Comparison of ENCODE assay signal across 17 cellular contexts in the genomic region with DNA sequence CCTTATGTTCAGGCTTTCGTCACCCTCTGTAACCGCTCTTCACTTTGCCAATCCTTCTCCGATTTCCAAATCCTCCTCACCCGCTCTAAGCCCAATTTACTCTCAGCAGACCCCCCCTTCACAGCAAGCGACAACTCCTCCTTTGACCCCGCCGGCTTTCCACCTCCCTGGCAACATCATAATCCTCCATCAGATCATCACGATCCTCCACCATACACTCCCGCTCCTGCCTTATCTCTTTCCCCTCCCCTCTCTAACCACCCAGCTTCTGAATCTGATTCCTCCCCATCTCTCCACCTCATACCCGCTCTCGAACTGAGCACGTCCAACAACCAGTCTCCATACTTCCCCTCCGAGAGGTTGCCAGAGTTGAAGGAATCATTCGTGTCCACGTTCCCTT. TPM values are rescaled to one million over a fixed set of nuclear protein-coding genes. Genes with fewer than 3 reads are reported as not detected.
DNase-seq lines count a peak whose midpoint lies in the region; ATAC-seq, FAIRE-seq and TF ChIP-seq lines count a peak whose summit lies in the region.
"Had no signal": no experiment of that assay in that cellular context is flagged by ENCODE, and none has a peak within 500 bp of the region (broad histone marks: within the 10 kb centered on the region; RNA-seq: fewer than 3 reads in every experiment).

No MANE protein-coding gene starts in this region.

- peaks cover 17% of the 10 kb centered on the region for H3K27me3 Mint-ChIP-seq in nephron progenitor cell (ENCODE audit: low read depth, poor library complexity)
- H3K27me3 Mint-ChIP-seq: CD4-positive, alpha-beta memory T cell had no signal

- H3K36me3 ChIP-seq in left ventricle myocardium inferior (no peaks in the 10 kb centered on the region), K562 (ENCODE audit: control insufficient read depth, insufficient read depth, low read length) (no peaks in the 10 kb centered on the region), Karpas-422 (ENCODE audit: insufficient read depth, low read length) (no peaks in the 10 kb centered on the region)
- H3K36me3 ChIP-seq: BE2C had no signal

- no peak overlapping the region for H3K4me3 Mint-ChIP-seq in nephron progenitor cell

- peaks cover 4% of the 10 kb centered on the region for H3K36me3 Mint-ChIP-seq in nephron progenitor cell (ENCODE audit: low read depth)
- H3K36me3 Mint-ChIP-seq: CD4-positive, alpha-beta memory T cell had no signal

- H3K4me1 ChIP-seq in left ventricle myocardium inferior (peaks cover 21% of the 10 kb centered on the region), K562 (replicated peaks in 1 of 2; ENCODE audit: control insufficient read depth in 2 of 2, insufficient read depth in 2 of 2, low read length in 2 of 2) (peaks cover 10 to 23% of the 10 kb centered on the region in 2 experiments), Karpas-422 (ENCODE audit: low read length) (no peaks in the 10 kb centered on the region)
- H3K4me1 ChIP-seq: BE2C had no signal

- no peak for TF ChIP-seq POLR2A in K562 (conservative IDR thresholded peaks at IDR 0.05)

- H3K9ac ChIP-seq in K562 (ENCODE audit: insufficient read depth in 1 of 2, low read depth in 2 of 2, low read length in 2 of 2) (no peak overlapping the region), Karpas-422 (ENCODE audit: low read length) (no peak overlapping the region)
- H3K9ac ChIP-seq: GM23248 had no signal

- H3K4me1 Mint-ChIP-seq in nephron progenitor cell, result peaks cover 49% of the 10 kb centered on the region

- POLR2A ChIA-PET in K562 (lab: Yijun Ruan, JAX), result interaction anchor here (1.6 kb wide), 1 partner anchor 9 kb away, joined by 8 read pairs; no protein-coding TSS in a partner anchor

- H3K9me3 ChIP-seq in left ventricle myocardium inferior (replicated peaks) (no peaks in the 10 kb centered on the region), K562 (replicated peaks; ENCODE audit: control insufficient read depth, insufficient read depth, low read depth, low read length) (no peaks in the 10 kb centered on the region), Karpas-422 (ENCODE audit: low read length) (no peaks in the 10 kb centered on the region)
- H3K9me3 ChIP-seq: BE2C had no signal

- in situ Hi-C loops in K562 (cut with MboI), result no loop called here

- H2AFZ ChIP-seq in K562 (ENCODE audit: low read depth, low read length), result no peak overlapping the region
- no peak overlapping the region for H2AFZ ChIP-seq in Karpas-422 (ENCODE audit: low read length)
- H2AFZ ChIP-seq: GM23248 had no signal

- no peaks in the 10 kb centered on the region for H3K79me2 ChIP-seq in K562 (ENCODE audit: control insufficient read depth, insufficient read depth, low read length)
- no peaks in the 10 kb centered on the region for H3K79me2 ChIP-seq in Karpas-422 (ENCODE audit: low read length)

- H3K4me2 ChIP-seq in K562 (ENCODE audit: insufficient read depth, low read length) (no peak overlapping the region), Karpas-422 (ENCODE audit: low read depth, low read length, poor library complexity, severe bottlenecking) (no peak overlapping the region)

- H3K27ac ChIP-seq in left ventricle myocardium inferior (replicated peaks) (no peak overlapping the region), K562 (ENCODE audit: extremely low read depth, low read depth, low read length) (no peak overlapping the region), Karpas-422 (ENCODE audit: low read length) (no peak overlapping the region)
- H3K27ac ChIP-seq: C4-2B, GM23248 had no signal

- intact Hi-C loops in Right ventricle myocardium superior (cut with DNase I) (no loop called here), left ventricle myocardium inferior (cut with micrococcal nuclease) (no loop called here), K562 (cut with micrococcal nuclease) (no loop called here)

- H3K27me3 ChIP-seq in left ventricle myocardium inferior (ENCODE audit: low read depth) (no peaks in the 10 kb centered on the region), K562 (ENCODE audit: control insufficient read depth in 2 of 2, insufficient read depth in 2 of 2, low read length in 2 of 2) (no peaks in the 10 kb centered on the region), Karpas-422 (ENCODE audit: low read length) (no peaks in the 10 kb centered on the region)
- H3K27me3 ChIP-seq: BE2C had no signal

- DNase-seq in Right ventricle myocardium superior (peak; percentile 2), left ventricle myocardium inferior (no peak), K562 (ENCODE audit: extremely low read depth in 1 of 4, low spot score in 3 of 4) (no peak), nephron progenitor cell (no peak), T1000 (lab: John Stamatoyannopoulos, UW) (no peak), Karpas-422 (no peak)
- DNase-seq: BE2C; CD4-positive, alpha-beta memory T cell; DMS79; GM23248 had no signal

- FAIRE-seq in K562 (lab: Jason Lieb, UNC), result no peak
- FAIRE-seq: A204.1, GM12878, GM18507, H54 had no signal

- no peak for TF ChIP-seq EP300 in K562 (IDR thresholded peaks at IDR 0.05; ENCODE audit: low read length)

- WGBS in K562 (ENCODE audit: insufficient coverage, low coverage, missing lambda C conversion rate), result 45% methylated on average over 15 of the region's 15 CpGs

- H3K9me1 ChIP-seq in K562 (ENCODE audit: control insufficient read depth, insufficient read depth, low read length), result no peaks in the 10 kb centered on the region

- TF ChIP-seq RAD21 in K562 (CRISPR knock-in tag; conservative IDR thresholded peaks at IDR 0.05 in 1 of 2, IDR thresholded peaks at IDR 0.05 in 1 of 2), result no peak

- TF ChIP-seq CTCF in left ventricle myocardium inferior (IDR thresholded peaks at IDR 0.05; ENCODE audit: borderline replicate concordance), result no peak
- TF ChIP-seq CTCF in K562 (IDR thresholded peaks at IDR 0.05 in 2 of 3, conservative IDR thresholded peaks at IDR 0.05 in 1 of 3; ENCODE audit: insufficient read depth in 2 of 3, low read depth in 1 of 3, low read length in 3 of 3), result no peak
- TF ChIP-seq CTCF in nephron progenitor cell (IDR thresholded peaks at IDR 0.05), result no peak

- H4K20me1 ChIP-seq in K562 (replicated peaks; ENCODE audit: control insufficient read depth, insufficient read depth, low read length) (no peaks in the 10 kb centered on the region), Karpas-422 (ENCODE audit: insufficient read depth, low read depth, low read length) (no peaks in the 10 kb centered on the region)

- no TSS peak for BruUV-seq in K562 (replicated peaks; lab: Mats Ljungman, UMichigan)

- H3K9me3 Mint-ChIP-seq in nephron progenitor cell, result no peaks in the 10 kb centered on the region
- H3K9me3 Mint-ChIP-seq: CD4-positive, alpha-beta memory T cell had no signal

- H3K4me3 ChIP-seq in left ventricle myocardium inferior (no peak overlapping the region), K562 (no peak overlapping the region), Karpas-422 (ENCODE audit: low read length) (no peak overlapping the region)
- H3K4me3 ChIP-seq: GM12878, GM23248 had no signal

- CTCF ChIA-PET in K562 (lab: Yijun Ruan, JAX; ENCODE audit: low intra/inter-chr PET ratio), result no interaction called here

- H3K27ac Mint-ChIP-seq in nephron progenitor cell, result peak overlapping the region; percentile 6

- no peak for ATAC-seq in Right ventricle myocardium superior (ENCODE audit: poor library complexity)
- ATAC-seq in K562, result no peak
- ATAC-seq in HG03521 (IDR thresholded peaks at IDR 0.05; ENCODE audit: unreplicated experiment), result no peak
- ATAC-seq: GM12878, HCT116 had no signal

- H3K9me2 ChIP-seq in Karpas-422 (replicated peaks; ENCODE audit: insufficient read depth, low read length), result no peaks in the 10 kb centered on the region

RNA-seq across cellular contexts. Expression of a gene that starts 7.5 kb away (rescaled TPM):
- total RNA-seq in Right ventricle myocardium superior (10.8 TPM), left ventricle myocardium inferior (10.6 TPM), K562 (2014; rRNA removed) (61.5 and 65.7 TPM in 2 replicates), K562 (2014; rRNA removed; fragmentation: Illumina TruSeq; extraction: Trizol) (0.29 and 0.44 TPM in 2 replicates), K562 (2015; rRNA removed; fragmentation: Illumina TruSeq; extraction: Trizol) (4.6 and 5.9 TPM in 2 replicates), K562 (2021) (27.2 and 27.8 TPM in 2 replicates)
- 1.1 and 4.4 TPM in 2 replicates for total RNA-seq in K562 (2011; cell fraction: chromatin; rRNA removed; ENCODE audit: low replicate concordance)
- total RNA-seq in K562 (2011; cell fraction: nucleolus; rRNA removed), result 19.2 and 19.5 TPM in 2 replicates
- 6.2 and 6.6 TPM in 2 replicates for total RNA-seq in K562 (2011; cell fraction: nucleoplasm; rRNA removed)
- polyA plus RNA-seq in K562 (2011; rRNA removed) (2.4 and 5.3 TPM in 2 replicates), K562 (2014; fragmentation: Illumina TruSeq; extraction: Trizol) (0.68 and 2.1 TPM in 2 replicates), K562 (2014; fragmentation: Nextera tagmentation; extraction: Ambion mirVana) (under 1 TPM; 0.08 to 0.13 TPM), K562 (2014; rRNA removed) (39.1 and 41.3 TPM in 2 replicates)
- polyA plus RNA-seq in K562 (2011; cell fraction: cytosol; rRNA removed), result 12.0 and 70.7 TPM in 2 replicates
- 4.3 and 9.6 TPM in 2 replicates for polyA plus RNA-seq in K562 (2011; cell fraction: nucleus; rRNA removed)
- 22.6 and 37.3 TPM in 2 replicates for polyA plus RNA-seq in K562 (2012)
- polyA minus RNA-seq in K562 (2011; rRNA and poly(A)+ RNA removed), result 0.36 TPM in 1 of 2 replicates, not detected in the other
- polyA minus RNA-seq in K562 (2011; cell fraction: cytosol; rRNA and poly(A)+ RNA removed), result 6.1 and 7.3 TPM in 2 replicates
- polyA minus RNA-seq in K562 (2011; cell fraction: nucleus; rRNA and poly(A)+ RNA removed), result 2.0 and 2.2 TPM in 2 replicates
- total RNA-seq in Karpas-422 (2014; rRNA removed; shearing (Covaris generic); ENCODE audit: low replicate concordance), result 0.75 and 7.1 TPM in 2 replicates

RNA-seq across cellular contexts. Expression of a gene that starts 24.8 kb away (rescaled TPM):
- total RNA-seq in Right ventricle myocardium superior, result 1.3 TPM
- total RNA-seq in left ventricle myocardium inferior, result 1.9 TPM
- total RNA-seq in K562 (2011; cell fraction: chromatin; rRNA removed; ENCODE audit: low replicate concordance), result 21.5 and 49.5 TPM in 2 replicates
- total RNA-seq in K562 (2011; cell fraction: nucleolus; rRNA removed), result 24.7 and 26.5 TPM in 2 replicates
- 18.4 and 19.1 TPM in 2 replicates for total RNA-seq in K562 (2011; cell fraction: nucleoplasm; rRNA removed)
- 1.4 and 3.0 TPM in 2 replicates for total RNA-seq in K562 (2014; rRNA removed)
- 0.89 and 1.1 TPM in 2 replicates for total RNA-seq in K562 (2014; rRNA removed; fragmentation: Illumina TruSeq; extraction: Trizol)
- 1.7 and 1.8 TPM in 2 replicates for total RNA-seq in K562 (2015; rRNA removed; fragmentation: Illumina TruSeq; extraction: Trizol)
- 3.0 and 4.3 TPM in 2 replicates for total RNA-seq in K562 (2021)
- polyA plus RNA-seq in K562 (2011; rRNA removed), result 2.7 and 5.6 TPM in 2 replicates
- 2.1 and 2.6 TPM in 2 replicates for polyA plus RNA-seq in K562 (2011; cell fraction: cytosol; rRNA removed)
- 26.0 and 26.6 TPM in 2 replicates for polyA plus RNA-seq in K562 (2011; cell fraction: nucleus; rRNA removed)
- polyA plus RNA-seq in K562 (2012), result 4.1 and 6.9 TPM in 2 replicates
- polyA plus RNA-seq in K562 (2014; fragmentation: Illumina TruSeq; extraction: Trizol), result 3.0 and 4.5 TPM in 2 replicates
- under 1 TPM; 0.01 to 0.07 TPM for polyA plus RNA-seq in K562 (2014; fragmentation: Nextera tagmentation; extraction: Ambion mirVana)
- polyA plus RNA-seq in K562 (2014; rRNA removed), result 3.3 and 4.7 TPM in 2 replicates
- polyA minus RNA-seq in K562 (2011; rRNA and poly(A)+ RNA removed), result 1.6 and 2.3 TPM in 2 replicates
- polyA minus RNA-seq in K562 (2011; cell fraction: cytosol; rRNA and poly(A)+ RNA removed), result 1.9 and 2.2 TPM in 2 replicates
- 8.5 and 15.1 TPM in 2 replicates for polyA minus RNA-seq in K562 (2011; cell fraction: nucleus; rRNA and poly(A)+ RNA removed)
- 8.2 and 16.4 TPM in 2 replicates for total RNA-seq in Karpas-422 (2014; rRNA removed; shearing (Covaris generic); ENCODE audit: low replicate concordance)
- polyA plus RNA-seq: CD4-positive, alpha-beta memory T cell had no signal

RNA-seq across cellular contexts. Expression of a gene that starts 54.8 kb away (rescaled TPM):
- total RNA-seq in Right ventricle myocardium superior, result 73.5 TPM
- 69.8 TPM for total RNA-seq in left ventricle myocardium inferior
- total RNA-seq in K562 (2011; cell fraction: chromatin; rRNA removed; ENCODE audit: low replicate concordance), result 24.8 and 55.6 TPM in 2 replicates
- 29.2 and 31.0 TPM in 2 replicates for total RNA-seq in K562 (2011; cell fraction: nucleolus; rRNA removed)
- total RNA-seq in K562 (2011; cell fraction: nucleoplasm; rRNA removed), result 30.9 and 40.1 TPM in 2 replicates
- 39.1 and 55.1 TPM in 2 replicates for total RNA-seq in K562 (2014; rRNA removed)
- total RNA-seq in K562 (2014; rRNA removed; fragmentation: Illumina TruSeq; extraction: Trizol), result 18.5 and 22.8 TPM in 2 replicates
- 27.1 and 27.6 TPM in 2 replicates for total RNA-seq in K562 (2015; rRNA removed; fragmentation: Illumina TruSeq; extraction: Trizol)
- 90.1 and 94.3 TPM in 2 replicates for total RNA-seq in K562 (2021)
- 57.8 and 73.8 TPM in 2 replicates for polyA plus RNA-seq in K562 (2011; rRNA removed)
- 46.1 and 62.2 TPM in 2 replicates for polyA plus RNA-seq in K562 (2011; cell fraction: cytosol; rRNA removed)
- polyA plus RNA-seq in K562 (2011; cell fraction: nucleus; rRNA removed), result 37.6 and 46.3 TPM in 2 replicates
- 62.9 and 132 TPM in 2 replicates for polyA plus RNA-seq in K562 (2012)
- 62.9 and 78.0 TPM in 2 replicates for polyA plus RNA-seq in K562 (2014; fragmentation: Illumina TruSeq; extraction: Trizol)
- polyA plus RNA-seq in K562 (2014; fragmentation: Nextera tagmentation; extraction: Ambion mirVana), result 1 to 10 TPM in 1 of 2 experiments, under 1 TPM in 1; 0.69 to 1.7 TPM
- 59.0 and 63.1 TPM in 2 replicates for polyA plus RNA-seq in K562 (2014; rRNA removed)
- polyA minus RNA-seq in K562 (2011; rRNA and poly(A)+ RNA removed), result 49.4 and 58.5 TPM in 2 replicates
- 25.9 and 28.4 TPM in 2 replicates for polyA minus RNA-seq in K562 (2011; cell fraction: cytosol; rRNA and poly(A)+ RNA removed)
- polyA minus RNA-seq in K562 (2011; cell fraction: nucleus; rRNA and poly(A)+ RNA removed), result 9.8 and 13.2 TPM in 2 replicates
- 27.0 and 44.6 TPM in 2 replicates for total RNA-seq in Karpas-422 (2014; rRNA removed; shearing (Covaris generic); ENCODE audit: low replicate concordance)
